ENCODE assay signal across 22 cellular contexts in genomic region chr1:229808272-229808671, GRCh38.
DNase-seq lines count a peak whose midpoint lies in the region; ATAC-seq and FAIRE-seq lines count a peak whose summit lies in the region.
"Had no signal": no experiment of that assay in that cellular context is flagged by ENCODE, and none has a peak within 500 bp of the region (broad histone marks: within the 10 kb centered on the region; RNA-seq: fewer than 3 reads in every experiment).

No MANE protein-coding gene starts in this region.

- FAIRE-seq in A204.1 (lab: Jason Lieb, UNC): peak; percentile 55
- peak; percentile 95 for FAIRE-seq in TTC549 (lab: Jason Lieb, UNC)
- FAIRE-seq in frontal cortex (lab: Jason Lieb, UNC): peak; percentile 81
- FAIRE-seq: A549, D721Med, GM12891, GM18507, H54 had no signal

- no peak for DNase-seq in frontal cortex (ENCODE audit: low spot score in 2 of 2)
- DNase-seq in cerebellar cortex (ENCODE audit: low spot score): no peak
- no peak for DNase-seq in NCI-H128 (lab: John Stamatoyannopoulos, UW; ENCODE audit: unreplicated experiment)
- DNase-seq: ACHN; AML-193; BE2C; CD4-positive, alpha-beta T cell; CD8-positive, alpha-beta memory T cell; DMS 273 treated with DMSO at 0.1 percent for 48 hours; DMS79; EL; GF-D8; GOT3; HFFc6 had no signal

- ATAC-seq in GM19463 (IDR thresholded peaks at IDR 0.05; ENCODE audit: unreplicated experiment): no peak
- ATAC-seq: A549 had no signal
